In genomic region chr16:13997933-13998332, GRCh38 we compare ENCODE assay signal across 9 cellular contexts.
DNase-seq lines count a peak whose midpoint lies in the region; ATAC-seq and TF ChIP-seq lines count a peak whose summit lies in the region.
"Had no signal": no experiment of that assay in that cellular context is flagged by ENCODE, and none has a peak within 500 bp of the region (broad histone marks: within the 10 kb centered on the region; RNA-seq: fewer than 3 reads in every experiment).

No MANE protein-coding gene starts in this region.

- H3K27me3 Mint-ChIP-seq in activated B cell treated with CpG ODN at 0.5 μM for 24 hours = no peaks in the 10 kb centered on the region
- H3K27me3 Mint-ChIP-seq in natural killer cell treated with Interleukin-12 subunit alpha and Interleukin-12 subunit beta and Interleukin-15 and Interleukin-18, amount 100 ng/mL, for 72 hours = peaks cover 13 to 25% of the 10 kb centered on the region in 2 donors

- intact Hi-C loops in activated B cell treated with CpG ODN at 0.5 μM for 24 hours (cut with micrococcal nuclease) (loop anchor here (5.0 kb wide), 1 partner anchor 41 kb away; no protein-coding TSS in a partner anchor), head of caudate nucleus (cut with DNase I) (loop anchor here (5.0 kb wide), 1 partner anchor 41 kb away; no protein-coding TSS in a partner anchor)

- no peaks in the 10 kb centered on the region for H3K36me3 Mint-ChIP-seq in activated B cell treated with CpG ODN at 0.5 μM for 24 hours (ENCODE audit: low read depth)
- H3K36me3 Mint-ChIP-seq in natural killer cell treated with Interleukin-12 subunit alpha and Interleukin-12 subunit beta and Interleukin-15 and Interleukin-18, amount 100 ng/mL, for 72 hours = no peaks in the 10 kb centered on the region

- H3K27ac Mint-ChIP-seq in activated B cell treated with CpG ODN at 0.5 μM for 24 hours = peak overlapping the region; percentile 73
- H3K27ac Mint-ChIP-seq in natural killer cell treated with Interleukin-12 subunit alpha and Interleukin-12 subunit beta and Interleukin-15 and Interleukin-18, amount 100 ng/mL, for 72 hours = no peak overlapping the region

- ATAC-seq in GM19438 (IDR thresholded peaks at IDR 0.05; ENCODE audit: low read depth, unreplicated experiment) (peak; percentile 88), HG03469 (IDR thresholded peaks at IDR 0.05; ENCODE audit: unreplicated experiment) (peak; percentile 80), activated B cell treated with CpG ODN at 0.5 μM for 24 hours (ENCODE audit: low read depth) (peak; percentile 94), omental fat pad (ENCODE audit: low FRiP score) (no peak), GM21717 (IDR thresholded peaks at IDR 0.05; ENCODE audit: unreplicated experiment) (no peak)
- ATAC-seq in natural killer cell treated with Interleukin-12 subunit alpha and Interleukin-12 subunit beta and Interleukin-15 and Interleukin-18, amount 100 ng/mL, for 72 hours = no peak
- ATAC-seq: body of pancreas had no signal

- CTCF ChIA-PET in GM10248 (lab: Yijun Ruan, JAX) (interaction anchor here (0.7 kb wide), 1 partner anchor 12 kb away, joined by 3 read pairs; no protein-coding TSS in a partner anchor), activated B cell treated with CpG ODN at 0.5 μM for 24 hours (lab: Charles Lee) (no interaction called here)

- POLR2A ChIA-PET in GM10248 (lab: Yijun Ruan, JAX) (interaction anchor here (0.7 kb wide), 1 partner anchor 27 kb away, joined by 8 read pairs; no protein-coding TSS in a partner anchor), activated B cell treated with CpG ODN at 0.5 μM for 24 hours (lab: Charles Lee) (interaction anchor here (0.7 to 1.2 kb wide), 2 partner anchors 288 to 313 kb away, joined by 3 to 4 read pairs; no protein-coding TSS in a partner anchor)

- TF ChIP-seq CTCF in GM10248 (IDR thresholded peaks at IDR 0.05; ENCODE audit: control extremely low read depth, extremely low read depth, low read depth, missing control alignments) (no peak), activated B cell treated with CpG ODN at 0.5 μM for 24 hours (IDR thresholded peaks at IDR 0.05) (no peak), omental fat pad (IDR thresholded peaks at IDR 0.05) (no peak)

- H3K4me3 Mint-ChIP-seq in activated B cell treated with CpG ODN at 0.5 μM for 24 hours = peak overlapping the region; percentile 21
- no peak overlapping the region for H3K4me3 Mint-ChIP-seq in natural killer cell treated with Interleukin-12 subunit alpha and Interleukin-12 subunit beta and Interleukin-15 and Interleukin-18, amount 100 ng/mL, for 72 hours

- H3K4me1 Mint-ChIP-seq in activated B cell treated with CpG ODN at 0.5 μM for 24 hours = peaks cover 51% of the 10 kb centered on the region
- peaks cover 0 to 3% of the 10 kb centered on the region in 2 donors for H3K4me1 Mint-ChIP-seq in natural killer cell treated with Interleukin-12 subunit alpha and Interleukin-12 subunit beta and Interleukin-15 and Interleukin-18, amount 100 ng/mL, for 72 hours (ENCODE audit: low read depth in 2 of 2)

- H3K9me3 Mint-ChIP-seq in activated B cell treated with CpG ODN at 0.5 μM for 24 hours = peaks cover 4% of the 10 kb centered on the region
- H3K9me3 Mint-ChIP-seq in natural killer cell treated with Interleukin-12 subunit alpha and Interleukin-12 subunit beta and Interleukin-15 and Interleukin-18, amount 100 ng/mL, for 72 hours = no peaks in the 10 kb centered on the region

- DNase-seq in GM10248 (ENCODE audit: extremely low spot score) = peak; percentile 68
- DNase-seq in activated B cell treated with CpG ODN at 0.5 μM for 24 hours = no peak
- no peak for DNase-seq in head of caudate nucleus
- no peak for DNase-seq in omental fat pad (ENCODE audit: low spot score)
- DNase-seq in natural killer cell treated with Interleukin-12 subunit alpha and Interleukin-12 subunit beta and Interleukin-15 and Interleukin-18, amount 100 ng/mL, for 72 hours (ENCODE audit: low spot score) = no peak

Comparison
In these comparisons a context has a peak if more than half of its experiments do, and no peak if none do; other contexts are left out.
1. ATAC-seq: peak in GM19438 (single experiment), HG03469 (single experiment) and activated B cell treated with CpG ODN at 0.5 μM for 24 hours (single experiment); none in omental fat pad (single experiment), natural killer cell treated with Interleukin-12 subunit alpha and Interleukin-12 subunit beta and Interleukin-15 and Interleukin-18, amount 100 ng/mL, for 72 hours (0 of 2) and GM21717 (single experiment).